In genomic region chr5:39815701-39816100, GRCh38 we compare ENCODE assay signal across 18 cellular contexts.
"Had no signal": no experiment of that assay in that cellular context is flagged by ENCODE, and none has a peak within 500 bp of the region (broad histone marks: within the 10 kb centered on the region; RNA-seq: fewer than 3 reads in every experiment).

No MANE protein-coding gene starts in this region.

- H3K4me1 ChIP-seq: parathyroid adenoma had no signal

- H3K36me3 ChIP-seq: transverse colon had no signal

- H3K27me3 Mint-ChIP-seq: brain had no signal

- H3K27me3 ChIP-seq: transverse colon had no signal

- H3K79me2 ChIP-seq: parathyroid adenoma had no signal

- H3K36me3 Mint-ChIP-seq: activated naive CD4-positive, alpha-beta T cell treated with anti-CD3 and anti-CD28 coated beads, Interleukin-2, amount 50 U/mL, for 72 hours; brain; naive thymus-derived CD4-positive, alpha-beta T cell had no signal

- H3K4me3 Mint-ChIP-seq: activated CD8-positive, alpha-beta T cell treated with anti-CD3 and anti-CD28 coated beads for 36 hours; brain; naive thymus-derived CD4-positive, alpha-beta T cell had no signal

- H2AFZ ChIP-seq: parathyroid adenoma had no signal

- H3K27ac Mint-ChIP-seq: activated CD8-positive, alpha-beta T cell treated with anti-CD3 and anti-CD28 coated beads for 36 hours; activated naive CD4-positive, alpha-beta T cell treated with anti-CD3 and anti-CD28 coated beads, Interleukin-2, amount 50 U/mL, for 72 hours; brain; naive thymus-derived CD4-positive, alpha-beta T cell had no signal

- H3K4me1 Mint-ChIP-seq: naive thymus-derived CD4-positive, alpha-beta T cell had no signal

- H3K9me3 ChIP-seq: transverse colon had no signal

- H3K4me3 ChIP-seq: coronary artery, lung, transverse colon had no signal

- DNase-seq: activated CD4-positive, alpha-beta T cell treated with anti-CD3 and anti-CD28 coated beads for 4 hours; activated CD8-positive, alpha-beta memory T cell treated with anti-CD3 and anti-CD28 coated beads, Interleukin-2, amount 50 U/mL, for 4 hours; activated CD8-positive, alpha-beta T cell treated with anti-CD3 and anti-CD28 coated beads for 36 hours; activated effector memory CD4-positive, alpha-beta T cell treated with anti-CD3 and anti-CD28 coated beads, Interleukin-2, amount 50 U/mL, for 16 hours; activated T-cell treated with anti-CD3 and anti-CD28 coated beads, Interleukin-2, amount 50 U/mL, for 48 hours; amygdala; central memory CD4-positive, alpha-beta T cell; glutamatergic neuron; naive thymus-derived CD4-positive, alpha-beta T cell; stimulated activated naive CD8-positive, alpha-beta T cell treated with anti-CD3 and anti-CD28 coated beads, Interleukin-15, Interleukin-2, amounts not matched to agents 100 U/mL and 50 U/mL, for 24 hours; T-helper 2 cell; transverse colon had no signal

- ATAC-seq: activated CD8-positive, alpha-beta T cell treated with anti-CD3 and anti-CD28 coated beads for 36 hours; activated naive CD4-positive, alpha-beta T cell treated with anti-CD3 and anti-CD28 coated beads, Interleukin-2, amount 50 U/mL, for 72 hours; esophagus mucosa; naive thymus-derived CD4-positive, alpha-beta T cell; stimulated activated naive CD8-positive, alpha-beta T cell treated with anti-CD3 and anti-CD28 coated beads, Interleukin-15, Interleukin-2, amounts not matched to agents 100 U/mL and 50 U/mL, for 24 hours had no signal

- H3K27ac ChIP-seq: coronary artery, parathyroid adenoma had no signal
